Comparison of ENCODE assay signal across 11 cellular contexts in the genomic region with DNA sequence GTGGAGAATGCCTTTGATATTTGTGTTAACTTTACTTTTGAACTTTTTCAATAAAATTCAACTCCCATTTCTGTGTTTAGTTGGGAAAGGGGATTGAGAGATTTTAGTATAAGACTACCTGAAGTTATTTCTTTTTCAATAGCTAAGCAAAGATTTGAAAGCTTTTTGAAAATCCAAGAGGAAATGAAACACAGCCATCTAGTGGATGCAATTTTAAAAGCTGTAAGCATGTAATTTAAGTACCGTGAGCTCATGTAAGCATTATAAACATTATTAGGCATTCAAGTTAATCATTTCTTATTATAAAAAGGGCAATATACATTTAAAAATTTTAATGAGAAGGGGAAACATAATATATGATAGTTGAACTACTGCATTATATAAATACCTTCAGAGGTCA.
DNase-seq lines count a peak whose midpoint lies in the region; ATAC-seq, FAIRE-seq and TF ChIP-seq lines count a peak whose summit lies in the region.
"Had no signal": no experiment of that assay in that cellular context is flagged by ENCODE, and none has a peak within 500 bp of the region (broad histone marks: within the 10 kb centered on the region; RNA-seq: fewer than 3 reads in every experiment).

No MANE protein-coding gene starts in this region.

- no peak overlapping the region for H3K23ac ChIP-seq in IMR-90 (ENCODE audit: low read depth, low read length)

- no CpG with 5 or more reads among the region's 1 CpG for WGBS in IMR-90 (ENCODE audit: extremely low coverage in 2 of 2, insufficient read length in 1 of 2), 2 experiments

- no peak overlapping the region for H3K4me2 ChIP-seq in IMR-90 (ENCODE audit: low read depth, low read length)

- intact Hi-C loops in IMR-90 (cut with micrococcal nuclease): no loop called here

- no peak overlapping the region for H2AFZ ChIP-seq in IMR-90 (replicated peaks; ENCODE audit: low read length, poor library complexity)

- H3K27me3 Mint-ChIP-seq in immature natural killer cell (ENCODE audit: low read depth in 3 of 3): peaks cover 0 to 4% (median 0%) of the 10 kb centered on the region in 3 donors

- H2BK5ac ChIP-seq in IMR-90 (ENCODE audit: low read depth, low read length, poor library complexity, severe bottlenecking): no peak overlapping the region

- H3K27me3 ChIP-seq in BE2C (no peaks in the 10 kb centered on the region), IMR-90 (ENCODE audit: control insufficient read depth, insufficient read depth, low read length) (no peaks in the 10 kb centered on the region), kidney epithelial cell (ENCODE audit: control insufficient read depth, insufficient read depth, low read length) (no peaks in the 10 kb centered on the region)
- H3K27me3 ChIP-seq: gastroesophageal sphincter, stomach had no signal

- no peaks in the 10 kb centered on the region for H3K36me3 ChIP-seq in BE2C
- no peaks in the 10 kb centered on the region for H3K36me3 ChIP-seq in IMR-90 (ENCODE audit: control insufficient read depth, insufficient read depth, low read length)
- no peaks in the 10 kb centered on the region for H3K36me3 ChIP-seq in kidney epithelial cell (ENCODE audit: control insufficient read depth, insufficient read depth, low read length)
- H3K36me3 ChIP-seq: gastroesophageal sphincter, stomach had no signal

- in situ Hi-C loops in IMR-90 (cut with MboI; ENCODE audit: low sequenced_read_pairs): loop anchor here (25.0 kb wide), 1 partner anchor 410 kb away; no protein-coding TSS in a partner anchor

- no peak for TF ChIP-seq POLR2A in IMR-90 (IDR thresholded peaks at IDR 0.05; ENCODE audit: low read depth, low read length)

- DNase-seq in BE2C: no peak
- peak; percentile 46 for DNase-seq in IMR-90
- peak; percentile 7 for DNase-seq in kidney epithelial cell (ENCODE audit: low read depth)
- no peak for DNase-seq in immature natural killer cell
- no peak for DNase-seq in NOMO-1 (lab: John Stamatoyannopoulos, UW; ENCODE audit: unreplicated experiment in 2 of 2)
- DNase-seq: NCI-H510A treated with DMSO at 0.1 percent for 48 hours, stomach had no signal

- H2AK5ac ChIP-seq in IMR-90 (ENCODE audit: low read depth, low read length): no peak overlapping the region

- H3K14ac ChIP-seq in IMR-90 (replicated peaks; ENCODE audit: low read depth, low read length): no peak overlapping the region

- H3K9me1 ChIP-seq in IMR-90 (ENCODE audit: insufficient read depth, low read length): no peaks in the 10 kb centered on the region

- no TSS peak for BruUV-seq in IMR-90 (replicated peaks; lab: Mats Ljungman, UMichigan)

- TF ChIP-seq CTCF in BE2C (IDR thresholded peaks at IDR 0.05; ENCODE audit: low read depth, low read length) (peak; percentile 20; the same call in 1 of the 2 replicates), IMR-90 (conservative IDR thresholded peaks at IDR 0.05; ENCODE audit: low read depth, low read length) (peak; percentile 58), kidney epithelial cell (IDR thresholded peaks at IDR 0.05; ENCODE audit: insufficient read depth, low read length, poor library complexity, severe bottlenecking) (peak; percentile 38)

- no peak overlapping the region for H4K5ac ChIP-seq in IMR-90 (ENCODE audit: low read depth, low read length)

- peak; percentile 32; the same call in 1 of the 2 replicates for TF ChIP-seq RAD21 in IMR-90 (IDR thresholded peaks at IDR 0.05; ENCODE audit: low read length)

- H3K4me1 Mint-ChIP-seq in immature natural killer cell: no peaks in the 10 kb centered on the region

- peak; percentile 84 for FAIRE-seq in TTC549 (lab: Jason Lieb, UNC)

- no peak overlapping the region for H3K56ac ChIP-seq in IMR-90 (ENCODE audit: extremely low read depth, insufficient read depth, low read length)

- no peak overlapping the region for H3K18ac ChIP-seq in IMR-90 (ENCODE audit: low read depth, low read length)

- no peak overlapping the region for H4K8ac ChIP-seq in IMR-90 (ENCODE audit: low read depth in 2 of 2, low read length in 2 of 2)

- H3K4me3 ChIP-seq in BE2C (ENCODE audit: low read depth, low read length) (no peak overlapping the region), IMR-90 (ENCODE audit: insufficient read depth, low read depth, low read length) (no peak overlapping the region), kidney epithelial cell (ENCODE audit: low read depth, low read length) (no peak overlapping the region)
- H3K4me3 ChIP-seq: gastroesophageal sphincter, stomach had no signal

- H2AK9ac ChIP-seq in IMR-90 (replicated peaks; ENCODE audit: low read depth, low read length, poor library complexity): no peak overlapping the region

- no peak overlapping the region for H2BK120ac ChIP-seq in IMR-90 (ENCODE audit: low read depth, low read length)

- dilution Hi-C loops in IMR-90 (cut with HindIII; ENCODE audit: low sequenced_read_pairs, unreplicated experiment): no loop called here

- H3K9me3 Mint-ChIP-seq in immature natural killer cell: no peaks in the 10 kb centered on the region

- H3K27ac ChIP-seq in IMR-90 (ENCODE audit: insufficient read depth, low read length): no peak overlapping the region
- H3K27ac ChIP-seq: gastroesophageal sphincter, stomach had no signal

- H3K9ac ChIP-seq in IMR-90 (ENCODE audit: low read depth, low read length): no peak overlapping the region

- ATAC-seq in IMR-90 (ENCODE audit: low read depth) (peak; percentile 57), GM21390 (IDR thresholded peaks at IDR 0.05; ENCODE audit: unreplicated experiment) (no peak), HG02973 (IDR thresholded peaks at IDR 0.05; ENCODE audit: unreplicated experiment) (no peak)
- ATAC-seq: gastroesophageal sphincter had no signal

- H3K36me3 Mint-ChIP-seq in immature natural killer cell: peaks cover 0 to 25% (median 13%) of the 10 kb centered on the region in 3 donors

- no peaks in the 10 kb centered on the region for H4K20me1 ChIP-seq in IMR-90 (ENCODE audit: insufficient read depth, low read length)

- CTCF ChIA-PET in IMR-90 (lab: Yijun Ruan, JAX): interaction anchor here (0.7 to 1.1 kb wide), 3 partner anchors 15 to 837 kb away, joined by 3 to 4 read pairs (median 3); no protein-coding TSS in a partner anchor

- no peak overlapping the region for H3K4ac ChIP-seq in IMR-90 (ENCODE audit: low read depth, low read length)

- H2BK15ac ChIP-seq in IMR-90 (ENCODE audit: low read depth, low read length): no peak overlapping the region

- no peak overlapping the region for H3K4me3 Mint-ChIP-seq in immature natural killer cell

- no peaks in the 10 kb centered on the region; the same call in 1 of the 2 replicates for H3K9me3 ChIP-seq in BE2C
- H3K9me3 ChIP-seq in IMR-90 (ENCODE audit: control insufficient read depth, insufficient read depth, low read length): no peaks in the 10 kb centered on the region
- H3K9me3 ChIP-seq: gastroesophageal sphincter, stomach had no signal

- H2BK20ac ChIP-seq in IMR-90 (ENCODE audit: low read depth, low read length): no peak overlapping the region

- no peak overlapping the region for H4K91ac ChIP-seq in IMR-90 (ENCODE audit: insufficient read depth, low read depth, low read length)

- no peaks in the 10 kb centered on the region for H3K4me1 ChIP-seq in BE2C
- no peaks in the 10 kb centered on the region for H3K4me1 ChIP-seq in IMR-90 (ENCODE audit: control insufficient read depth, insufficient read depth, low read length)
- H3K4me1 ChIP-seq: gastroesophageal sphincter, stomach had no signal

- POLR2A ChIA-PET in IMR-90 (lab: Charles Lee; ENCODE audit: unreplicated experiment): interaction anchor here (0.5 kb wide), 1 partner anchor 1050 kb away, joined by 11 read pairs; no protein-coding TSS in a partner anchor

- H3K27ac Mint-ChIP-seq in immature natural killer cell: no peak overlapping the region

- H3K79me1 ChIP-seq in IMR-90 (ENCODE audit: low read depth in 1 of 2, low read length in 2 of 2): no peaks in the 10 kb centered on the region

TF ChIP-seq in IMR-90, 13 proteins besides CTCF, POLR2A, EP300 and RAD21:
- TF ChIP-seq SMC3 (IDR thresholded peaks at IDR 0.05; ENCODE audit: low read depth, low read length) (no peak), NFE2L2 (IDR thresholded peaks at IDR 0.05; ENCODE audit: low read depth, low read length) (no peak), BHLHE40 (IDR thresholded peaks at IDR 0.05; ENCODE audit: low read depth, low read length) (no peak), CHD1 (IDR thresholded peaks at IDR 0.05; ENCODE audit: low read depth, low read length) (no peak), RFX5 (IDR thresholded peaks at IDR 0.05; ENCODE audit: low read depth, low read length) (no peak), MAFK (IDR thresholded peaks at IDR 0.05; ENCODE audit: low read depth, low read length) (no peak), MXI1 (IDR thresholded peaks at IDR 0.05; ENCODE audit: borderline replicate concordance, low read depth, low read length) (no peak), FOS (IDR thresholded peaks at IDR 0.05; ENCODE audit: low read depth, low read length) (no peak), CEBPB (IDR thresholded peaks at IDR 0.05; ENCODE audit: low read depth, low read length) (no peak), MAZ (IDR thresholded peaks at IDR 0.05; ENCODE audit: borderline replicate concordance, low read depth, low read length) (no peak), RCOR1 (IDR thresholded peaks at IDR 0.05; ENCODE audit: insufficient replicate concordance, low read length) (no peak)
- TF ChIP-seq, protein P1, sequence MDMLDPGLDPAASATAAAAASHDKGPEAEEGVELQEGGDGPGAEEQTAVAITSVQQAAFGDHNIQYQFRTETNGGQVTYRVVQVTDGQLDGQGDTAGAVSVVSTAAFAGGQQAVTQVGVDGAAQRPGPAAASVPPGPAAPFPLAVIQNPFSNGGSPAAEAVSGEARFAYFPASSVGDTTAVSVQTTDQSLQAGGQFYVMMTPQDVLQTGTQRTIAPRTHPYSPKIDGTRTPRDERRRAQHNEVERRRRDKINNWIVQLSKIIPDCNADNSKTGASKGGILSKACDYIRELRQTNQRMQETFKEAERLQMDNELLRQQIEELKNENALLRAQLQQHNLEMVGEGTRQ (IDR thresholded peaks at IDR 0.05; ENCODE audit: low read depth, low read length): no peak
- TF ChIP-seq, protein P2, sequence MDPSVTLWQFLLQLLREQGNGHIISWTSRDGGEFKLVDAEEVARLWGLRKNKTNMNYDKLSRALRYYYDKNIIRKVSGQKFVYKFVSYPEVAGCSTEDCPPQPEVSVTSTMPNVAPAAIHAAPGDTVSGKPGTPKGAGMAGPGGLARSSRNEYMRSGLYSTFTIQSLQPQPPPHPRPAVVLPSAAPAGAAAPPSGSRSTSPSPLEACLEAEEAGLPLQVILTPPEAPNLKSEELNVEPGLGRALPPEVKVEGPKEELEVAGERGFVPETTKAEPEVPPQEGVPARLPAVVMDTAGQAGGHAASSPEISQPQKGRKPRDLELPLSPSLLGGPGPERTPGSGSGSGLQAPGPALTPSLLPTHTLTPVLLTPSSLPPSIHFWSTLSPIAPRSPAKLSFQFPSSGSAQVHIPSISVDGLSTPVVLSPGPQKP (IDR thresholded peaks at IDR 0.05; ENCODE audit: borderline replicate concordance, low read depth, low read length): no peak

Comparison
In these comparisons a context has a peak if more than half of its experiments do, and no peak if none do; other contexts are left out.
1. DNase-seq: peak in IMR-90 (single experiment) and kidney epithelial cell (single experiment); none in BE2C (single experiment), immature natural killer cell (0 of 3) and NOMO-1 (0 of 2).
2. Peak in every context shown above with its lines, with median percentiles within 50 percentile points of each other: CTCF ChIP-seq.